Comparison of ENCODE assay signal across 8 cellular contexts in the genomic region with DNA sequence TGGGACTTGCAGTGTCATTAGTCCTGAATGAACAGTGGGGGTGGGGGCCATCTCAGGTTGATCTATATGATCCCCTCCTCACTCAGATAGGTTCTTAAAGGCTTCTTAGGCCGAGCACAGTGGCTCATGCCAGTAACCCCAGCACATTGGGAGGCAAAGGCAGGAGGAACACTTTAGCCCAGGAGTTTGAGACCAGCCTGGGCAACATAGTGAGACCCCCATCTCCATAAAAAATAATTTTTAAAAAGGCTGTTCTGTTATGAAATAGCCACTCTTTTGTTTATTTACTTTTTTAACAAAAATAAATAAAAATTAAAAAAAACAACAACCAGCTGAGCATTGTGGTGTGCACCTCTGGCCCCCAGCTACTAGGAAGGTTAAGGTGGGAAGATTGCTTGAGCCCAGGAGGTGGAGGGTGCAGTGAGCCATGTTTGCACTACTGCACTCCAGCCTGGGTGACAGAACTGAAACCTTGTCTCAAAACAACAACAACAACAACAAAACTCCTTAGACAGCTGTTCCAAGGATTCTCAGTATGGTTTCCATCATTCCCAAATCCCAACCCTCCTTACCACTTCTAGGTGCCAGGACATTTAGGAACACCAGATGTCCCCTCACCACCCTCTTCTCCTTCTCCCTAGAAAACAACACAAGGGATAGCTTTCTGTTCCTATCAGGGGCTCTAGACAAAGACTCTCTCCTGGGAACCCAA. TPM values are rescaled to one million over a fixed set of nuclear protein-coding genes. Genes with fewer than 3 reads are reported as not detected.
A peak's percentile ranks its signal among the peaks of the same experiment; 100 is the strongest.
DNase-seq lines count a peak whose midpoint lies in the region; FAIRE-seq and TF ChIP-seq lines count a peak whose summit lies in the region.

No MANE protein-coding gene starts in this region.

- H3K27ac ChIP-seq in SK-N-MC (peak overlapping the region; percentile 95), H9 (ENCODE audit: insufficient read length, low read depth, low read length) (no peak overlapping the region)

- no peak overlapping the region for H4K8ac ChIP-seq in H9 (replicated peaks; ENCODE audit: insufficient read length, low read depth, low read length)

- peak; percentile 70 for FAIRE-seq in GM18507 (lab: Jason Lieb, UNC)

- no peak overlapping the region for H3K14ac ChIP-seq in H9 (ENCODE audit: insufficient read depth, low read length)

- no peaks in the 10 kb centered on the region for H4K20me1 ChIP-seq in H9 (ENCODE audit: control insufficient read depth, insufficient read depth, insufficient read length)

- no peak overlapping the region for H4K5ac ChIP-seq in H9 (ENCODE audit: insufficient read length, low read depth, low read length)

- no peaks in the 10 kb centered on the region; a peak in 1 of 5 replicates for H3K9me3 Mint-ChIP-seq in H9

- H2BK5ac ChIP-seq in H9 (ENCODE audit: insufficient read length, low read length), result no peak overlapping the region

- no peak overlapping the region for H3K23ac ChIP-seq in H9 (ENCODE audit: insufficient read length, low read depth, low read length)

- H3K27me3 ChIP-seq in skeletal muscle satellite cell (ENCODE audit: control insufficient read depth, insufficient read depth, low read length) (no peaks in the 10 kb centered on the region), H9 (ENCODE audit: insufficient read depth, low read length) (peaks cover 24% of the 10 kb centered on the region; the same call in 1 of the 2 replicates)

- H3K4me1 ChIP-seq in skeletal muscle satellite cell (ENCODE audit: control insufficient read depth, insufficient read depth, low read length) (peaks cover 44% of the 10 kb centered on the region), H9 (ENCODE audit: insufficient read depth, low read length) (no peaks in the 10 kb centered on the region; the same call in 1 of the 2 replicates)

- H2BK15ac ChIP-seq in H9 (ENCODE audit: low read depth, low read length), result no peak overlapping the region

- peaks cover 5 to 6% (median 6%) of the 10 kb centered on the region in 3 experiments; a peak in 5 of 7 replicates for H3K36me3 Mint-ChIP-seq in H9 (ENCODE audit: insufficient read depth in 1 of 3, low read depth in 3 of 3)

- WGBS in H9 (ENCODE audit: extremely low coverage, insufficient read length, low lambda C conversion rate), result no CpG with 5 or more reads among the region's 1 CpG

- peaks cover 30 to 40% of the 10 kb centered on the region in 2 experiments for H3K4me1 Mint-ChIP-seq in H9

- H4K91ac ChIP-seq in H9 (ENCODE audit: insufficient read length, low read depth, low read length), result no peak overlapping the region

- DNase-seq in GM18507 (ENCODE audit: extremely low spot score, insufficient read length, low read depth), result no peak
- DNase-seq in SK-N-MC (ENCODE audit: low read depth, low spot score), result no peak
- DNase-seq in fibroblast of mammary gland (ENCODE audit: low read depth), result no peak
- no peak for DNase-seq in H9
- no peak for DNase-seq in NCI-H1930 (lab: John Stamatoyannopoulos, UW)
- DNase-seq in NCI-H2029 treated with DMSO at 0.1 percent for 48 hours (lab: John Stamatoyannopoulos, UW), result no peak
- no peak for DNase-seq in HCEC 1CT

- no peak overlapping the region; a peak in 2 of 7 replicates for H3K27ac Mint-ChIP-seq in H9

- H2AFZ ChIP-seq in H9 (ENCODE audit: low read length), result no peak overlapping the region

- H3K79me2 ChIP-seq in H9 (ENCODE audit: insufficient read depth, low read length), result no peaks in the 10 kb centered on the region

- H2BK12ac ChIP-seq in H9 (ENCODE audit: insufficient read length, low read depth, low read length), result no peak overlapping the region

- H2BK20ac ChIP-seq in H9 (ENCODE audit: low read depth, low read length, poor library complexity, severe bottlenecking), result no peak overlapping the region

- H3K9ac ChIP-seq in SK-N-MC (ENCODE audit: insufficient read length) (peak overlapping the region; percentile 50), skeletal muscle satellite cell (ENCODE audit: low read depth, low read length) (peak overlapping the region; percentile 57), H9 (ENCODE audit: extremely low read depth, insufficient read length, low read length) (no peak overlapping the region)

- H3K36me3 ChIP-seq in SK-N-MC (ENCODE audit: insufficient read depth, low read length), result peaks cover 13% of the 10 kb centered on the region; the same call in 1 of the 2 replicates
- H3K36me3 ChIP-seq in skeletal muscle satellite cell (ENCODE audit: insufficient read depth, low read length), result peaks cover 4% of the 10 kb centered on the region

- no peak overlapping the region for H3K56ac ChIP-seq in H9 (ENCODE audit: insufficient read length, low read depth, low read length)

- no peak overlapping the region for H2BK120ac ChIP-seq in H9 (ENCODE audit: low read depth, low read length, poor library complexity, severe bottlenecking)

- H3K4me2 ChIP-seq in skeletal muscle satellite cell (ENCODE audit: low read length), result peak overlapping the region; percentile 79
- H3K4me2 ChIP-seq in H9 (ENCODE audit: insufficient read depth, insufficient read length, low read length), result no peak overlapping the region

- H3T11ph ChIP-seq in H9 (ENCODE audit: low read length), result no peak overlapping the region

- H3K4me3 ChIP-seq in SK-N-MC (peak overlapping the region; percentile 67), fibroblast of mammary gland (ENCODE audit: control insufficient read depth, low read depth, low read length) (peak overlapping the region; percentile 15), skeletal muscle satellite cell (ENCODE audit: low read length) (peak overlapping the region; percentile 44)

- H3K23me2 ChIP-seq in H9 (ENCODE audit: insufficient read length, low read depth, low read length, poor library complexity, severe bottlenecking), result peaks cover 10% of the 10 kb centered on the region

- no peaks in the 10 kb centered on the region for H3K9me3 ChIP-seq in SK-N-MC (ENCODE audit: low read depth, low read length)
- no peaks in the 10 kb centered on the region for H3K9me3 ChIP-seq in skeletal muscle satellite cell (replicated peaks; ENCODE audit: low read length)
- no peaks in the 10 kb centered on the region for H3K9me3 ChIP-seq in H9 (ENCODE audit: control insufficient read depth, low read depth, low read length)

- H2AK5ac ChIP-seq in H9 (ENCODE audit: insufficient read length, low read length), result no peak overlapping the region

- no peak overlapping the region for H3K18ac ChIP-seq in H9 (ENCODE audit: insufficient read length, low read depth, low read length)

- peaks cover 38% of the 10 kb centered on the region for H3K27me3 Mint-ChIP-seq in H9 (ENCODE audit: low read depth)

- H3K79me1 ChIP-seq in H9 (ENCODE audit: insufficient read depth, low read depth, low read length, poor library complexity, severe bottlenecking), result no peaks in the 10 kb centered on the region

- peak overlapping the region in 1 of 2 experiments; percentile 93; a peak in 1 of 5 replicates for H3K4me3 Mint-ChIP-seq in H9

- TF ChIP-seq CTCF in fibroblast of mammary gland (conservative IDR thresholded peaks at IDR 0.05; ENCODE audit: control insufficient read depth, insufficient read depth, low read depth, low read length), result no peak
- TF ChIP-seq CTCF in H9 (conservative IDR thresholded peaks at IDR 0.05), result no peak

- no peak overlapping the region for H3K4ac ChIP-seq in H9 (ENCODE audit: low read depth, low read length)

RNA-seq across cellular contexts. Expression of gene TRAPPC3, which starts 2.0 kb away (rescaled TPM):
- total RNA-seq in skeletal muscle satellite cell (2012; rRNA removed), result 78.2 and 95.8 TPM in 2 replicates
- total RNA-seq in H9 (2021), result 48.6 and 52.7 TPM in 2 replicates

RNA-seq across cellular contexts. Expression of gene MAP7D1, which starts 4.7 kb away (rescaled TPM):
- total RNA-seq in skeletal muscle satellite cell (2012; rRNA removed), result 94.8 and 187 TPM in 2 replicates
- 49.9 and 51.6 TPM in 2 replicates for total RNA-seq in H9 (2021)

RNA-seq across cellular contexts. Expression of gene COL8A2, which starts 26.3 kb away (rescaled TPM):
- 1.0 and 1.3 TPM in 2 replicates for total RNA-seq in skeletal muscle satellite cell (2012; rRNA removed)
- total RNA-seq in H9 (2021), result 1.5 TPM in 2 replicates

Comparison
In these comparisons a context has a peak if more than half of its experiments do, and no peak if none do; other contexts are left out.
1. H3K4me3 ChIP-seq: peak in every context shown above with its lines; median percentile 67 in SK-N-MC; 44 in skeletal muscle satellite cell; 15 in fibroblast of mammary gland.